11 cellular contexts compared by ENCODE assay signal in genomic region chr1:201500670-201501120, GRCh38. TPM values are rescaled to one million over a fixed set of nuclear protein-coding genes. Genes with fewer than 3 reads are reported as not detected.
A peak's percentile ranks its signal among the peaks of the same experiment; 100 is the strongest.
DNase-seq lines count a peak whose midpoint lies in the region; ATAC-seq and TF ChIP-seq lines count a peak whose summit lies in the region.
"Had no signal": no experiment of that assay in that cellular context is flagged by ENCODE, and none has a peak within 500 bp of the region (broad histone marks: within the 10 kb centered on the region; RNA-seq: fewer than 3 reads in every experiment).

No MANE protein-coding gene starts in this region.

- H3K27me3 ChIP-seq in Loucy (ENCODE audit: insufficient read depth, low read length, poor library complexity, severe bottlenecking) (no peaks in the 10 kb centered on the region), lower lobe of right lung (ENCODE audit: low read depth) (no peaks in the 10 kb centered on the region), stomach smooth muscle (ENCODE audit: control insufficient read depth in 1 of 2, insufficient read depth in 2 of 2, low read length in 2 of 2) (no peaks in the 10 kb centered on the region)
- H3K27me3 ChIP-seq: neutrophil had no signal

- H3K4me2 ChIP-seq in Loucy (ENCODE audit: low read depth, low read length, poor library complexity, severe bottlenecking), result peak overlapping the region; percentile 30

- no peak for TF ChIP-seq CTCF in Loucy (conservative IDR thresholded peaks at IDR 0.05; ENCODE audit: low read length)
- no peak for TF ChIP-seq CTCF in lower lobe of right lung (IDR thresholded peaks at IDR 0.05)

- peak overlapping the region; percentile 18 for H3K9ac ChIP-seq in Loucy (ENCODE audit: low read depth, low read length, poor library complexity, severe bottlenecking)
- peak overlapping the region; percentile 72 to 89 for H3K9ac ChIP-seq in stomach smooth muscle (ENCODE audit: low read length in 2 of 2)

- in situ Hi-C loops in ACHN (cut with HindIII; ENCODE audit: low pct_ligation_motif_present, low pct_unique_long_range_greater_than_20kb, low sequenced_read_pairs), result no loop called here

- H3K36me3 ChIP-seq in Loucy (ENCODE audit: insufficient read depth, low read length), result peaks cover under 1% of the 10 kb centered on the region; the same call in 1 of the 2 replicates
- H3K36me3 ChIP-seq in lower lobe of right lung, result peaks cover 9% of the 10 kb centered on the region
- peaks cover 23 to 26% of the 10 kb centered on the region in 2 donors for H3K36me3 ChIP-seq in stomach smooth muscle (ENCODE audit: control insufficient read depth in 2 of 2, insufficient read depth in 2 of 2, low read length in 2 of 2)

- no peak overlapping the region for H3K4me3 ChIP-seq in Loucy (ENCODE audit: low read length, poor library complexity, severe bottlenecking)
- H3K4me3 ChIP-seq in lower lobe of right lung, result no peak overlapping the region
- peak overlapping the region; percentile 0 to 62 for H3K4me3 ChIP-seq in stomach smooth muscle (ENCODE audit: low read length in 2 of 2)

- intact Hi-C loops in lower lobe of right lung (cut with DNase I), result no loop called here

- peak; percentile 45 to 49 for ATAC-seq in lower lobe of right lung
- ATAC-seq: activated T-helper 17 cell treated with anti-CD3 and anti-CD28 coated beads, Interleukin-2, amount 50 U/mL, for 72 hours had no signal

- peak; percentile 68 for DNase-seq in ecto neural progenitor cell (ENCODE audit: low spot score)
- DNase-seq in lower lobe of right lung, result no peak
- DNase-seq in NCI-H2227 (lab: John Stamatoyannopoulos, UW; ENCODE audit: unreplicated experiment), result no peak
- DNase-seq in NCI-H146 (lab: John Stamatoyannopoulos, UW), result no peak
- no peak for DNase-seq in ACHN
- DNase-seq in NCI-H1417 (lab: John Stamatoyannopoulos, UW), result no peak
- DNase-seq: NCI-H524 had no signal

- peaks cover under 1% of the 10 kb centered on the region for H4K20me1 ChIP-seq in Loucy (ENCODE audit: insufficient read depth, low read length, poor library complexity, severe bottlenecking)

- H3K27ac ChIP-seq in lower lobe of right lung (peak overlapping the region; percentile 79), stomach smooth muscle (ENCODE audit: low read length) (peak overlapping the region; percentile 100)
- H3K27ac ChIP-seq: neutrophil had no signal

- peaks cover 38% of the 10 kb centered on the region for H3K4me1 ChIP-seq in Loucy (ENCODE audit: insufficient read depth, low read length, poor library complexity, severe bottlenecking)
- peaks cover 71% of the 10 kb centered on the region for H3K4me1 ChIP-seq in lower lobe of right lung
- peaks cover 80% of the 10 kb centered on the region for H3K4me1 ChIP-seq in stomach smooth muscle (ENCODE audit: control insufficient read depth, insufficient read depth, low read length)

- H3K79me2 ChIP-seq in Loucy (ENCODE audit: insufficient read depth, low read length), result peaks cover 66% of the 10 kb centered on the region

- H3K9me3 ChIP-seq in Loucy (ENCODE audit: insufficient read depth, low read depth, low read length) (no peaks in the 10 kb centered on the region), lower lobe of right lung (no peaks in the 10 kb centered on the region), stomach smooth muscle (ENCODE audit: control insufficient read depth in 2 of 2, low read length in 2 of 2) (no peaks in the 10 kb centered on the region)
- H3K9me3 ChIP-seq: neutrophil had no signal

- no peaks in the 10 kb centered on the region for H3K9me2 ChIP-seq in Loucy (replicated peaks; ENCODE audit: low read depth, low read length)

- no peaks in the 10 kb centered on the region for H3F3A ChIP-seq in Loucy (ENCODE audit: low read depth)

- no peak overlapping the region for H2AFZ ChIP-seq in Loucy (ENCODE audit: low read length)

RNA-seq across cellular contexts. Expression of gene CSRP1, which starts 6.2 kb away (rescaled TPM):
- total RNA-seq in lower lobe of right lung, result 185 TPM

RNA-seq across cellular contexts. Expression of gene PHLDA3, which starts 31.7 kb away (rescaled TPM):
- total RNA-seq in lower lobe of right lung, result 97.1 TPM

RNA-seq across cellular contexts. Expression of gene NAV1, which starts 38.2 kb away (rescaled TPM):
- 24.5 TPM for total RNA-seq in lower lobe of right lung

Comparison
In these comparisons a context has a peak if more than half of its experiments do, and no peak if none do; other contexts are left out.
1. H3K4me3 ChIP-seq: peak in stomach smooth muscle (2 of 2); none in Loucy (single experiment) and lower lobe of right lung (single experiment).